In the genomic region with DNA sequence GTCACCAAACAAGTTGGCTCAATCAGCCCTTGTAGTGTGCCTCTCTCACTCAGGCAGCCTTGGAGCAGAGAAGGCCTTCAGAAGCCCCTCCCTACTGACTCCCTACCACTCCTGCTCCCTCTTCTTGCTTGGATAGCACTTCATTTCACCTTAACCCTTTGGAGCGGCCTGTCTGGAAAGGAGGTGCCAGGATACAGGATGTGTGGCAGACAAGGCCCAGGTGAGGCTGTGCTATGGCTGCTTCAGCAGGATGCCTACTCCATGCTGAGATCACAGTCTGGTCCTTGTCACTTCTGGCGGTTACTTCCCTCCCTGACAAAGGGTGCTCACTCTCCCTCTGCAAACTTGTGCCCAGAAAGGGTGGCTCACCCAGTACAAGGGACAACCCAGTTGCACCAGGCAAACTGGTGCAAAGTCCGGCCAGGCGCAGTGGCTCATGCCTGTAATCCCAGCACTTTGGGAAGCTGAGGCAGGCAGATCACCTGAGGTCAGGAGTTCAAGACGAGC, we compare ENCODE assay signal across 10 cellular contexts. TPM values are rescaled to one million over a fixed set of nuclear protein-coding genes. Genes with fewer than 3 reads are reported as not detected.
A peak's percentile ranks its signal among the peaks of the same experiment; 100 is the strongest.
DNase-seq lines count a peak whose midpoint lies in the region; ATAC-seq and TF ChIP-seq lines count a peak whose summit lies in the region.
"Had no signal": no experiment of that assay in that cellular context is flagged by ENCODE, and none has a peak within 500 bp of the region (broad histone marks: within the 10 kb centered on the region; RNA-seq: fewer than 3 reads in every experiment).

No MANE protein-coding gene starts in this region.

- no peak overlapping the region for H3K27ac ChIP-seq in CD4-positive, alpha-beta memory T cell (ENCODE audit: low read depth, low read length)
- H3K27ac ChIP-seq in neutrophil = peak overlapping the region; percentile 91
- H3K27ac ChIP-seq in testis = no peak overlapping the region

- H3K9me3 ChIP-seq in CD4-positive, alpha-beta memory T cell (ENCODE audit: control insufficient read depth in 1 of 2, low read length in 2 of 2) = no peaks in the 10 kb centered on the region
- H3K9me3 ChIP-seq in NT2/D1 (ENCODE audit: insufficient read depth, low read length) = no peaks in the 10 kb centered on the region
- H3K9me3 ChIP-seq in neutrophil = no peaks in the 10 kb centered on the region
- H3K9me3 ChIP-seq in testis = no peaks in the 10 kb centered on the region

- H3K4me1 ChIP-seq in CD4-positive, alpha-beta memory T cell (ENCODE audit: insufficient read depth, low read length) = peaks cover 23% of the 10 kb centered on the region
- H3K4me1 ChIP-seq in NT2/D1 (ENCODE audit: insufficient read depth, insufficient read length) (peaks cover 6% of the 10 kb centered on the region), neutrophil (ENCODE audit: control insufficient read depth in 1 of 2, insufficient read depth in 1 of 2, low read depth in 1 of 2, low read length in 1 of 2) (peaks cover 41 to 42% of the 10 kb centered on the region in 2 experiments), testis (peaks cover 16% of the 10 kb centered on the region)

- ATAC-seq in GM19023 (IDR thresholded peaks at IDR 0.05; ENCODE audit: unreplicated experiment) = no peak

- H3K36me3 Mint-ChIP-seq in CD4-positive, alpha-beta memory T cell = peaks cover 9% of the 10 kb centered on the region in 2 donors
- H3K36me3 Mint-ChIP-seq in endothelial cell (ENCODE audit: low read depth, unreplicated experiment) = peaks cover 3% of the 10 kb centered on the region

- no peak for TF ChIP-seq CTCF in endothelial cell (IDR thresholded peaks at IDR 0.05; ENCODE audit: unreplicated experiment)
- no peak for TF ChIP-seq CTCF in neutrophil (IDR thresholded peaks at IDR 0.05)
- no peak for TF ChIP-seq CTCF in testis (IDR thresholded peaks at IDR 0.05)

- H3K36me3 ChIP-seq in CD4-positive, alpha-beta memory T cell (ENCODE audit: insufficient read depth, low read length) = no peaks in the 10 kb centered on the region
- H3K36me3 ChIP-seq in NT2/D1 (ENCODE audit: insufficient read depth, insufficient read length, low read length) (no peaks in the 10 kb centered on the region), neutrophil (no peaks in the 10 kb centered on the region), testis (ENCODE audit: low read depth, missing control alignments) (no peaks in the 10 kb centered on the region)

- CTCF ChIA-PET in CD4-positive, alpha-beta memory T cell (lab: Charles Lee; ENCODE audit: partially characterized antibody) = interaction anchor here (0.7 to 2.3 kb wide), 3 partner anchors 17 to 257 kb away, joined by 3 to 10 read pairs (median 4); no protein-coding TSS in a partner anchor

- peak overlapping the region in 1 of 2 donors; percentile 98 for H3K4me3 ChIP-seq in CD4-positive, alpha-beta memory T cell (ENCODE audit: low read length in 2 of 2)
- H3K4me3 ChIP-seq in NT2/D1 (ENCODE audit: insufficient read length, low read depth) (peak overlapping the region; percentile 2), neutrophil (ENCODE audit: low read depth in 1 of 2, low read length in 1 of 2) (peak overlapping the region in 1 of 2 experiments; percentile 95), testis (no peak overlapping the region)

- peak overlapping the region; percentile 65 to 89 (median 81) for H3K27ac Mint-ChIP-seq in CD4-positive, alpha-beta memory T cell
- H3K27ac Mint-ChIP-seq in endothelial cell (ENCODE audit: unreplicated experiment) = no peak overlapping the region

- no peaks in the 10 kb centered on the region for H3K27me3 Mint-ChIP-seq in CD4-positive, alpha-beta memory T cell
- H3K27me3 Mint-ChIP-seq in endothelial cell (ENCODE audit: unreplicated experiment) = peaks cover 5% of the 10 kb centered on the region

- POLR2A ChIA-PET in CD4-positive, alpha-beta memory T cell (lab: Charles Lee; ENCODE audit: partially characterized antibody) = interaction anchor here (1.0 to 3.7 kb wide), 4 partner anchors 10 to 142 kb away, joined by 4 to 60 read pairs (median 6); partner anchors contain the start of genes IP6K1 and RBM6

- intact Hi-C loops in CD4-positive, alpha-beta memory T cell (cut with micrococcal nuclease) = loop anchor here (1.0 kb wide), 2 partner anchors 12 to 72 kb away; partner anchors contain the start of genes RBM6 and TRAIP
- intact Hi-C loops in testis (cut with DNase I; ENCODE audit: low total_unique reads) = no loop called here

- DNase-seq in CD4-positive, alpha-beta memory T cell = no peak
- DNase-seq in NT2/D1 (ENCODE audit: low read depth, low spot score) (no peak), endothelial cell (ENCODE audit: low spot score) (no peak), testis (no peak)
- no peak for DNase-seq in stimulated activated CD4-positive, alpha-beta T cell treated with anti-CD3 and anti-CD28 coated beads, Interleukin-15, amount 100 ng/mL, for 24 hours
- DNase-seq in activated CD4-positive, CD25-positive, alpha-beta regulatory T cell (lab: John Stamatoyannopoulos, UW) = no peak
- DNase-seq: NK-92 treated with Interleukin-12 subunit alpha and Interleukin-12 subunit beta, amount 100 ng/mL, for 24 hours had no signal

- H3K27me3 ChIP-seq in CD4-positive, alpha-beta memory T cell (ENCODE audit: insufficient read depth, low read length) = no peaks in the 10 kb centered on the region
- no peaks in the 10 kb centered on the region for H3K27me3 ChIP-seq in NT2/D1 (ENCODE audit: insufficient read depth, insufficient read length)
- no peaks in the 10 kb centered on the region for H3K27me3 ChIP-seq in neutrophil
- H3K27me3 ChIP-seq in testis = no peaks in the 10 kb centered on the region

- no peaks in the 10 kb centered on the region for H3K9me3 Mint-ChIP-seq in CD4-positive, alpha-beta memory T cell
- no peaks in the 10 kb centered on the region for H3K9me3 Mint-ChIP-seq in endothelial cell (ENCODE audit: unreplicated experiment)

- H3K4me1 Mint-ChIP-seq in CD4-positive, alpha-beta memory T cell = peaks cover 15 to 32% (median 26%) of the 10 kb centered on the region in 4 donors
- H3K4me1 Mint-ChIP-seq in endothelial cell (ENCODE audit: unreplicated experiment) = peaks cover 13% of the 10 kb centered on the region

- peak overlapping the region; percentile 81 to 88 (median 85) for H3K4me3 Mint-ChIP-seq in CD4-positive, alpha-beta memory T cell
- H3K4me3 Mint-ChIP-seq in endothelial cell (ENCODE audit: unreplicated experiment) = peak overlapping the region; percentile 91

- no peak overlapping the region for H3K9ac ChIP-seq in NT2/D1 (ENCODE audit: insufficient read length, low read depth)

- no peak for TF ChIP-seq POLR2A in testis (IDR thresholded peaks at IDR 0.05)

- WGBS in testis, 2 donors = 77 to 78% methylated on average over 4 to 5 of the region's 5 CpGs

RNA-seq across cellular contexts. Expression of gene MON1A, which starts 1.0 kb away (rescaled TPM):
- total RNA-seq in CD4-positive, alpha-beta memory T cell = 10 to 100 TPM in 1 of 2 experiments, 1 to 10 TPM in 1; 9.5 to 11.1 TPM
- polyA plus RNA-seq in CD4-positive, alpha-beta memory T cell = 10 to 100 TPM; 15.2 to 16.5 TPM
- total RNA-seq in endothelial cell (ENCODE audit: unreplicated experiment) (6.1 TPM), testis (10 to 100 TPM; 16.4 to 17.3 TPM)
- 23.9 TPM for polyA plus RNA-seq in testis (ENCODE audit: insufficient read depth, low read depth, low replicate concordance)

RNA-seq across cellular contexts. Expression of gene RBM6, which starts 11.4 kb away (rescaled TPM):
- 100 to 1,000 TPM; 191 to 194 TPM for total RNA-seq in CD4-positive, alpha-beta memory T cell
- polyA plus RNA-seq in CD4-positive, alpha-beta memory T cell = 10 to 100 TPM; 17.9 to 45.7 TPM
- total RNA-seq in endothelial cell (ENCODE audit: unreplicated experiment) = 76.2 TPM
- total RNA-seq in testis = 100 to 1,000 TPM; 212 to 229 TPM
- polyA plus RNA-seq in testis (ENCODE audit: insufficient read depth, low read depth, low replicate concordance) = 104 TPM

RNA-seq across cellular contexts. Expression of gene MST1R, which starts 24.9 kb away (rescaled TPM):
- 1 to 10 TPM; 1.3 TPM for total RNA-seq in CD4-positive, alpha-beta memory T cell
- polyA plus RNA-seq in CD4-positive, alpha-beta memory T cell = under 1 TPM in 1 of 2 donors, not detected in 1; 0.38 TPM
- total RNA-seq in endothelial cell (ENCODE audit: unreplicated experiment) (0.67 TPM), testis (10 to 100 TPM in 1 of 2 donors, 1 to 10 TPM in 1; 7.6 to 11.2 TPM)
- 15.9 TPM for polyA plus RNA-seq in testis (ENCODE audit: insufficient read depth, low read depth, low replicate concordance)

RNA-seq across cellular contexts. Expression of gene CAMKV, which starts 58.9 kb away (rescaled TPM):
- total RNA-seq in CD4-positive, alpha-beta memory T cell = not detected
- polyA plus RNA-seq in CD4-positive, alpha-beta memory T cell = not detected
- 0.67 TPM for total RNA-seq in endothelial cell (ENCODE audit: unreplicated experiment)
- total RNA-seq in testis = 1 to 10 TPM; 1.2 to 2.3 TPM
- polyA plus RNA-seq in testis (ENCODE audit: insufficient read depth, low read depth, low replicate concordance) = 4.0 TPM
- total RNA-seq: lower leg skin had no signal
